10 cellular contexts compared by ENCODE assay signal in genomic region chr7:17937506-17938115, GRCh38. TPM values are rescaled to one million over a fixed set of nuclear protein-coding genes. Genes with fewer than 3 reads are reported as not detected.
DNase-seq lines count a peak whose midpoint lies in the region; ATAC-seq, FAIRE-seq and TF ChIP-seq lines count a peak whose summit lies in the region.
"Had no signal": no experiment of that assay in that cellular context is flagged by ENCODE, and none has a peak within 500 bp of the region (broad histone marks: within the 10 kb centered on the region; RNA-seq: fewer than 3 reads in every experiment).

No MANE protein-coding gene starts in this region.

- CTCF ChIA-PET in A549 (lab: Yijun Ruan, JAX), result interaction anchor here (1.2 to 1.4 kb wide), 2 partner anchors 152 to 168 kb away, joined by 3 read pairs; no protein-coding TSS in a partner anchor

- FAIRE-seq in A549 (lab: Jason Lieb, UNC), result no peak

- H3K36me3 ChIP-seq in SK-N-MC (ENCODE audit: insufficient read depth, low read length) (0 out of 2 replicates have a peak, but pooled peaks cover 5% of the 10 kb centered on the region), gastroesophageal sphincter (no peaks in the 10 kb centered on the region)

- TF ChIP-seq CTCF in A549 (IDR thresholded peaks at IDR 0.05) (no peak), foreskin fibroblast (IDR thresholded peaks at IDR 0.05; ENCODE audit: low read depth, low read length) (no peak), gastroesophageal sphincter (IDR thresholded peaks at IDR 0.05) (no peak)

- TF ChIP-seq RAD21 in A549 (conservative IDR thresholded peaks at IDR 0.05 in 1 of 2, IDR thresholded peaks at IDR 0.05 in 1 of 2), result no peak

- H3K27ac ChIP-seq in A549, result no peak overlapping the region
- H3K27ac ChIP-seq in SK-N-MC, result no peak overlapping the region
- H3K27ac ChIP-seq in gastroesophageal sphincter, result peak overlapping the region in 1 of 4 donors; percentile 22

- H3K4me1 ChIP-seq in A549 (peaks cover 16% of the 10 kb centered on the region), gastroesophageal sphincter (peaks cover 0 to 68% (median 0%) of the 10 kb centered on the region in 3 donors)

- H3K9ac ChIP-seq in SK-N-MC (ENCODE audit: insufficient read length), result peak overlapping the region; percentile 95

- no peaks in the 10 kb centered on the region for H3K27me3 ChIP-seq in gastroesophageal sphincter

- H3K4me2 ChIP-seq in A549, result peak overlapping the region; percentile 77

- no peak for TF ChIP-seq EP300 in A549 (IDR thresholded peaks at IDR 0.05)
- no peak for TF ChIP-seq EP300 in gastroesophageal sphincter (IDR thresholded peaks at IDR 0.05)

- 91% methylated on average over 2 of the region's 2 CpGs for WGBS in A549 (ENCODE audit: missing lambda C conversion rate)
- 91 to 94% methylated on average over 1 to 2 of the region's 2 CpGs for WGBS in gastroesophageal sphincter (ENCODE audit: low coverage in 1 of 2), 2 donors

- DNase-seq in A549 (ENCODE audit: low read depth in 1 of 2, low spot score in 1 of 2) (no peak), SK-N-MC (ENCODE audit: low read depth, low spot score) (no peak), foreskin fibroblast (peak in 1 of 2 donors; percentile 9), OCI-M1 (lab: John Stamatoyannopoulos, UW) (no peak)
- DNase-seq: effector memory CD4-positive, alpha-beta T cell; NCI-H1417 had no signal

- TF ChIP-seq POLR2A in A549 (IDR thresholded peaks at IDR 0.05; ENCODE audit: low read length), result no peak
- no peak for TF ChIP-seq POLR2A in gastroesophageal sphincter (IDR thresholded peaks at IDR 0.05)

- no peak overlapping the region for H3K4me3 ChIP-seq in A549
- peak overlapping the region; percentile 94 for H3K4me3 ChIP-seq in SK-N-MC
- H3K4me3 ChIP-seq in foreskin fibroblast (ENCODE audit: low read depth in 1 of 2, low read length in 2 of 2), result peak overlapping the region; percentile 36 to 69
- peak overlapping the region in 1 of 2 donors; percentile 92 for H3K4me3 ChIP-seq in gastroesophageal sphincter

- ATAC-seq in A549, result no peak
- peak; percentile 17 for ATAC-seq in GM18868 (IDR thresholded peaks at IDR 0.05; ENCODE audit: unreplicated experiment)
- no peak for ATAC-seq in gastroesophageal sphincter
- ATAC-seq in GM21619 (IDR thresholded peaks at IDR 0.05; ENCODE audit: unreplicated experiment), result no peak
- ATAC-seq in esophagus mucosa, result no peak

- no peaks in the 10 kb centered on the region for H3K9me3 ChIP-seq in A549
- H3K9me3 ChIP-seq in SK-N-MC (ENCODE audit: low read depth, low read length), result no peaks in the 10 kb centered on the region
- no peaks in the 10 kb centered on the region for H3K9me3 ChIP-seq in gastroesophageal sphincter

- POLR2A ChIA-PET in A549 (lab: Yijun Ruan, JAX), result no interaction called here

TF ChIP-seq in A549, 52 proteins besides CTCF, POLR2A, EP300 and RAD21:
- no peak for TF ChIP-seq CBX8 (IDR thresholded peaks at IDR 0.05)
TF ChIP-seq in A549: peak in this region for 0.

RNA-seq across cellular contexts. Expression of gene SNX13, which starts 2.7 kb away (rescaled TPM):
- polyA plus RNA-seq in A549 (2011; rRNA removed), result 26.3 and 31.6 TPM in 2 replicates
- polyA plus RNA-seq in A549 (2012; cell fraction: cytosol; rRNA removed), result 5.0 TPM in 2 replicates
- polyA plus RNA-seq in A549 (2012; cell fraction: nucleus; rRNA removed), result 2.0 and 3.2 TPM in 2 replicates
- 12.4 to 15.0 TPM (median 13.1 TPM) in 3 replicates for polyA plus RNA-seq in A549 (2017; fragmentation: RNase III; extraction: RNeasy Plus Mini Kit Qiagen cat#74134 plus additional on column Dnase treatment)
- polyA minus RNA-seq in A549 (2011; rRNA and poly(A)+ RNA removed), result 12.3 and 12.7 TPM in 2 replicates
- 10 to 100 TPM; 39.2 to 99.3 (median 57.0) TPM for total RNA-seq in gastroesophageal sphincter
- total RNA-seq in esophagus mucosa, result 32.1 TPM
